Comparison of ENCODE assay signal across 2 cellular contexts in the genomic region with DNA sequence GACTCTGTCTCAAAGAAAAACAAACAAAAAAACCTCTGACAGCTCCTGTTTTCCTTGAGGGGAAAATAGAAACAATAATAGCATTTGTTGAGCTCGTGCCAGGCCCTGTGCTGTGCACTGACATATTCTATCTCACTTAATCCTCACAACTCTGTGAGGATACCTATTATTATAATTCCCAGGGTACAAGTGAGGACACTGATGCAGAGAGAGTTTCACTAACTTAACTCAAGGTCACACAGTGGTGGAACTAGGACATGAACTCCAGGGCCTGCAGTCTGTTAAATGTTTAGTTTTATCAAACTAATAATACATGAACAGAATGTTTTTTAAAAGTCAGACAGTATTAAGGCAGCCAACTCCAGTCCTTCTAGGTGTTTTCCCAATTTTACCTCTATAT.
TF ChIP-seq lines count a peak whose summit lies in the region.

No MANE protein-coding gene starts in this region.

TF ChIP-seq in liver, 16 proteins besides CTCF, POLR2A, EP300 and RAD21:
- TF ChIP-seq FOXA2 (IDR thresholded peaks at IDR 0.05) (no peak), RXRA (IDR thresholded peaks at IDR 0.05) (peak in 1 of 2 donors; percentile 57)

TF ChIP-seq in HepG2, 621 proteins besides CTCF, POLR2A, EP300 and RAD21:
- TF ChIP-seq FOSL1 (CRISPR knock-in tag; IDR thresholded peaks at IDR 0.05; ENCODE audit: borderline replicate concordance) (no peak), MEIS2 (CRISPR knock-in tag; IDR thresholded peaks at IDR 0.05) (no peak), ZNF766 (CRISPR knock-in tag; IDR thresholded peaks at IDR 0.05; ENCODE audit: borderline replicate concordance) (no peak), REXO4 (CRISPR knock-in tag; IDR thresholded peaks at IDR 0.05; ENCODE audit: borderline replicate concordance) (no peak), SOX6 (IDR thresholded peaks at IDR 0.05) (no peak), SOX6 (CRISPR knock-in tag; IDR thresholded peaks at IDR 0.05) (no peak)
TF ChIP-seq in HepG2: peak in this region for 0.
